8 cellular contexts compared by ENCODE assay signal in the genomic region with DNA sequence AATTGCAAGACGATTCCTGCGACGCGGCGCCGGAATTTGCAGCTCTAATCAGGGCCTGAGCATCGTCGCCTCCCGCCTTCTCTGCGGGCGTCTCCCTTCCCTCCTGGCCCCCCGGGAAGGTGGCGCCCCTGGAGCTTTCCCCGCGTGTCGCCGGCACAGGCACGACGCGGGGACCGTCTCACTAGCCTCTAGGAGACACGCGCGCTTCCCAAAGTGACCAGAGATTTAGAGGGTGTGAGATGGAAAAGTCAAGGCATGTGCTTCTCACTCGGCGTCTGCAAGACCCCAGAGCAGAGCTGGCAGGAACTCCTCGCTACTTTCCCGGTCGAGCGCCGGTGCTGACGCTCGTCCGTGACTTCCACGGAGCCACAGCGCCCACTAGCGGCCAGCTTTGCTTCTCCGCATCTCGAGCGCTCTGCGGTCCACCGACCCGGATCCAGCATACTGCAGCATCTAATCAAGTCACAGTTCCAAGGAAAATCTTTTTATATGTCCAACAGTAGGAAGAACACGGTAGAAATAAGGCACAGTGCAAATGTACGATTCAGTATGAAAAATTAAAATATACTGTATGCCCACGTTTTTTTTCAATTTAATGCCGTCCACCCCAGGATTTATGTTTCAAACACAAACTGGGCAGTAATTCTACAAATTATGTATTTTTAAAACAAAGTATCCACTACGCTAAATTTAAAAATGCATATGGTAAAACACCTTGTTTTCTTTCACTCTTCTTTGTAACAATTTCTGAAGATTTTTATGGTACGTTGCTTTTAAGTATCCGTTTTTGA. TPM values are rescaled to one million over a fixed set of nuclear protein-coding genes. Genes with fewer than 3 reads are reported as not detected.
DNase-seq lines count a peak whose midpoint lies in the region; ATAC-seq, FAIRE-seq and TF ChIP-seq lines count a peak whose summit lies in the region.

No MANE protein-coding gene starts in this region.

- H2BK20ac ChIP-seq in IMR-90 (ENCODE audit: low read depth, low read length): no peak overlapping the region

- H3K4me3 ChIP-seq in IMR-90 (ENCODE audit: insufficient read depth, low read depth, low read length) (peak overlapping the region; percentile 47), fibroblast of lung (replicated peaks in 1 of 4; ENCODE audit: control extremely low read depth in 1 of 4, insufficient read depth in 1 of 4, low read depth in 3 of 4, low read length in 4 of 4) (peak overlapping the region; percentile 53 to 82 (median 68))

- peaks cover 28% of the 10 kb centered on the region for H3K79me2 ChIP-seq in fibroblast of lung (ENCODE audit: control insufficient read depth, insufficient read depth, low read length)

- ATAC-seq in GM21447 (IDR thresholded peaks at IDR 0.05; ENCODE audit: unreplicated experiment) (peak; percentile 45), IMR-90 (ENCODE audit: low read depth) (peak; percentile 22), natural killer cell (peak; percentile 49 to 75 (median 57))

- H3K27me3 ChIP-seq in IMR-90 (ENCODE audit: control insufficient read depth, insufficient read depth, low read length): no peaks in the 10 kb centered on the region
- no peaks in the 10 kb centered on the region for H3K27me3 ChIP-seq in fibroblast of lung (ENCODE audit: control insufficient read depth, insufficient read depth, low read length)

- no peak overlapping the region for H2BK120ac ChIP-seq in IMR-90 (ENCODE audit: low read depth, low read length)

- no peak overlapping the region for H2BK5ac ChIP-seq in IMR-90 (ENCODE audit: low read depth, low read length, poor library complexity, severe bottlenecking)

- H3K27ac Mint-ChIP-seq in natural killer cell: peak overlapping the region; percentile 72 to 83

- intact Hi-C loops in IMR-90 (cut with micrococcal nuclease) (loop anchor here (1.0 to 10.0 kb wide), 2 partner anchors 84 to 1092 kb away; no protein-coding TSS in a partner anchor), natural killer cell (cut with micrococcal nuclease) (loop anchor here (10.0 kb wide), 1 partner anchor 1962 kb away; no protein-coding TSS in a partner anchor)

- H3K9ac ChIP-seq in IMR-90 (ENCODE audit: low read depth, low read length) (no peak overlapping the region), fibroblast of lung (ENCODE audit: insufficient read depth, low read length) (peak overlapping the region; percentile 40)

- no peak overlapping the region for H4K8ac ChIP-seq in IMR-90 (ENCODE audit: low read depth in 2 of 2, low read length in 2 of 2)

- H3K4me1 ChIP-seq in IMR-90 (ENCODE audit: control insufficient read depth, insufficient read depth, low read length) (peaks cover 4% of the 10 kb centered on the region; the same call in 1 of the 2 replicates), fibroblast of lung (ENCODE audit: control insufficient read depth, extremely low read depth, insufficient read depth, low read length) (no peaks in the 10 kb centered on the region)

- no peak overlapping the region for H2BK15ac ChIP-seq in IMR-90 (ENCODE audit: low read depth, low read length)

- H3K27ac ChIP-seq in IMR-90 (ENCODE audit: insufficient read depth, low read length) (no peak overlapping the region), fibroblast of lung (ENCODE audit: insufficient read depth, low read length) (peak overlapping the region; percentile 9)

- TF ChIP-seq POLR2A in IMR-90 (IDR thresholded peaks at IDR 0.05; ENCODE audit: low read depth, low read length): no peak

- peaks cover 8 to 23% of the 10 kb centered on the region in 2 experiments; a peak in 3 of 4 replicates for H3K79me1 ChIP-seq in IMR-90 (ENCODE audit: low read depth in 1 of 2, low read length in 2 of 2)

- peak overlapping the region; percentile 66 for H2AK9ac ChIP-seq in IMR-90 (replicated peaks; ENCODE audit: low read depth, low read length, poor library complexity)

- POLR2A ChIA-PET in IMR-90 (lab: Charles Lee; ENCODE audit: unreplicated experiment): interaction anchor here (0.5 to 0.6 kb wide), 2 partner anchors 1283 to 1793 kb away, joined by 3 read pairs; no protein-coding TSS in a partner anchor

- H3K14ac ChIP-seq in IMR-90 (replicated peaks; ENCODE audit: low read depth, low read length): no peak overlapping the region

- no TSS peak for BruUV-seq in IMR-90 (replicated peaks; lab: Mats Ljungman, UMichigan)

- WGBS in IMR-90 (ENCODE audit: extremely low coverage in 2 of 2, insufficient read length in 1 of 2), 2 experiments: 0% methylated on average over 5 of the region's 50 CpGs; no CpG with 5 or more reads in 1 of the 2 experiments

- no peak overlapping the region for H3K23ac ChIP-seq in IMR-90 (ENCODE audit: low read depth, low read length)

- no peak overlapping the region for H3K4ac ChIP-seq in IMR-90 (ENCODE audit: low read depth, low read length)

- H4K20me1 ChIP-seq in IMR-90 (ENCODE audit: insufficient read depth, low read length): no peaks in the 10 kb centered on the region; the same call in none of the 2 replicates
- no peaks in the 10 kb centered on the region for H4K20me1 ChIP-seq in fibroblast of lung (ENCODE audit: control insufficient read depth, extremely low read depth, insufficient read depth, low read length)

- FAIRE-seq in RCC 7860 (lab: Jason Lieb, UNC): no peak

- peaks cover 15 to 25% of the 10 kb centered on the region in 2 donors for H3K27me3 Mint-ChIP-seq in natural killer cell (ENCODE audit: low read depth in 2 of 2)

- no peak overlapping the region for H4K91ac ChIP-seq in IMR-90 (ENCODE audit: insufficient read depth, low read depth, low read length)

- H3K9me1 ChIP-seq in IMR-90 (ENCODE audit: insufficient read depth, low read length): no peaks in the 10 kb centered on the region

- no peak overlapping the region for H3K56ac ChIP-seq in IMR-90 (ENCODE audit: extremely low read depth, insufficient read depth, low read length)

- peak; percentile 93 for DNase-seq in DMS 273 (lab: John Stamatoyannopoulos, UW; ENCODE audit: unreplicated experiment)
- peak; percentile 83 for DNase-seq in IMR-90
- peak; percentile 58 for DNase-seq in RCC 7860 (ENCODE audit: low spot score)
- peak; percentile 76 to 89 for DNase-seq in activated T-helper 1 cell treated with anti-CD3 and anti-CD28 coated beads, Interleukin-2, amount 50 U/mL, for 16 hours (ENCODE audit: low read depth in 1 of 2, low spot score in 1 of 2)
- DNase-seq in fibroblast of lung (ENCODE audit: low read depth in 2 of 2): peak; percentile 80 to 90
- peak; percentile 86 for DNase-seq in natural killer cell
- DNase-seq in stimulated activated naive CD4-positive, alpha-beta T cell (lab: John Stamatoyannopoulos, UW): peak; percentile 61 to 86 (median 80)

- TF ChIP-seq RAD21 in IMR-90 (IDR thresholded peaks at IDR 0.05; ENCODE audit: low read length): peak; percentile 93

- no peaks in the 10 kb centered on the region for H3K9me3 ChIP-seq in IMR-90 (ENCODE audit: control insufficient read depth, insufficient read depth, low read length)
- no peaks in the 10 kb centered on the region for H3K9me3 ChIP-seq in fibroblast of lung (ENCODE audit: control insufficient read depth, insufficient read depth, low read depth, low read length)

- CTCF ChIA-PET in IMR-90 (lab: Yijun Ruan, JAX): interaction anchor here (0.6 to 1.3 kb wide), 9 partner anchors 22 to 1965 kb away, joined by 3 to 5 read pairs (median 3); no protein-coding TSS in a partner anchor

- H3K18ac ChIP-seq in IMR-90 (ENCODE audit: low read depth, low read length): no peak overlapping the region

- H3K4me2 ChIP-seq in IMR-90 (ENCODE audit: low read depth, low read length): peak overlapping the region; percentile 86
- H3K4me2 ChIP-seq in fibroblast of lung (ENCODE audit: extremely low read depth, insufficient read depth, low read length): peak overlapping the region; percentile 99

- no peak overlapping the region for H4K5ac ChIP-seq in IMR-90 (ENCODE audit: low read depth, low read length)

- H3K36me3 ChIP-seq in IMR-90 (ENCODE audit: control insufficient read depth, insufficient read depth, low read length) (no peaks in the 10 kb centered on the region), fibroblast of lung (ENCODE audit: control insufficient read depth, insufficient read depth, low read length) (no peaks in the 10 kb centered on the region)

- H3K4me3 Mint-ChIP-seq in natural killer cell: peak overlapping the region; percentile 99

- dilution Hi-C loops in IMR-90 (cut with HindIII; ENCODE audit: low sequenced_read_pairs, unreplicated experiment): no loop called here

- peaks cover 17 to 24% of the 10 kb centered on the region in 2 donors for H3K4me1 Mint-ChIP-seq in natural killer cell

- peak overlapping the region; percentile 90 for H2AFZ ChIP-seq in IMR-90 (replicated peaks; ENCODE audit: low read length, poor library complexity)
- peak overlapping the region; percentile 60 for H2AFZ ChIP-seq in fibroblast of lung (ENCODE audit: low read length)

- no peak overlapping the region for H2AK5ac ChIP-seq in IMR-90 (ENCODE audit: low read depth, low read length)

- in situ Hi-C loops in IMR-90 (cut with MboI; ENCODE audit: low sequenced_read_pairs): loop anchor here (10.0 to 25.0 kb wide), 4 partner anchors 1099 to 1962 kb away; no protein-coding TSS in a partner anchor

- no peaks in the 10 kb centered on the region for H3K9me3 Mint-ChIP-seq in natural killer cell

- TF ChIP-seq CTCF in IMR-90 (conservative IDR thresholded peaks at IDR 0.05; ENCODE audit: low read depth, low read length): peak; percentile 96
- peak; percentile 95 to 99 for TF ChIP-seq CTCF in fibroblast of lung (conservative IDR thresholded peaks at IDR 0.05 in 1 of 2, IDR thresholded peaks at IDR 0.05 in 1 of 2; ENCODE audit: low read depth in 1 of 2, low read length in 2 of 2)
- TF ChIP-seq CTCF in natural killer cell (IDR thresholded peaks at IDR 0.05): peak; percentile 99

- H3K36me3 Mint-ChIP-seq in natural killer cell: no peaks in the 10 kb centered on the region

TF ChIP-seq in IMR-90, 13 proteins besides CTCF, POLR2A, EP300 and RAD21 (continues in another document):
- TF ChIP-seq SMC3 (IDR thresholded peaks at IDR 0.05; ENCODE audit: low read depth, low read length): peak; percentile 84

RNA-seq across cellular contexts. Expression of a gene that starts 1.0 kb away (rescaled TPM):
- 5.4 and 6.9 TPM in 2 replicates for total RNA-seq in IMR-90 (2012; rRNA removed)
- polyA plus RNA-seq in IMR-90 (2012; rRNA removed): 5.9 and 6.0 TPM in 2 replicates
- 3.7 and 4.0 TPM in 2 replicates for polyA plus RNA-seq in IMR-90 (2012; cell fraction: cytosol; rRNA removed)
- polyA plus RNA-seq in IMR-90 (2012; cell fraction: nucleus; rRNA removed; ENCODE audit: low replicate concordance): 4.0 and 5.2 TPM in 2 replicates
- total RNA-seq in fibroblast of lung: 9.2 and 13.5 TPM in 2 replicates
- 20.0 and 28.3 TPM in 2 replicates for polyA plus RNA-seq in fibroblast of lung
- polyA plus RNA-seq in fibroblast of lung (2012): 18.0 and 22.8 TPM in 2 replicates
- polyA minus RNA-seq in fibroblast of lung (ENCODE audit: low replicate concordance): 31.4 and 33.5 TPM in 2 replicates
- under 1 TPM; 0.16 to 0.33 (median 0.33) TPM for total RNA-seq in natural killer cell

RNA-seq across cellular contexts. Expression of a gene that starts 31.5 kb away (rescaled TPM):
- 11.1 and 28.1 TPM in 2 replicates for total RNA-seq in IMR-90 (2012; rRNA removed)
- 50.0 and 51.4 TPM in 2 replicates for polyA plus RNA-seq in IMR-90 (2012; rRNA removed)
- 10.8 and 11.3 TPM in 2 replicates for polyA plus RNA-seq in IMR-90 (2012; cell fraction: cytosol; rRNA removed)
- polyA plus RNA-seq in IMR-90 (2012; cell fraction: nucleus; rRNA removed; ENCODE audit: low replicate concordance): 142 and 399 TPM in 2 replicates
- total RNA-seq in fibroblast of lung: 40.3 and 45.4 TPM in 2 replicates
- polyA plus RNA-seq in fibroblast of lung: 38.0 and 45.6 TPM in 2 replicates
- polyA plus RNA-seq in fibroblast of lung (2012): 35.5 and 44.3 TPM in 2 replicates
- 0.67 and 0.94 TPM in 2 replicates for polyA minus RNA-seq in fibroblast of lung (ENCODE audit: low replicate concordance)
- 100 to 1,000 TPM; 158 to 179 (median 161) TPM for total RNA-seq in natural killer cell
